ENCODE assay signal across 29 cellular contexts in genomic region chr19:4365791-4366665, GRCh38. TPM values are rescaled to one million over a fixed set of nuclear protein-coding genes. Genes with fewer than 3 reads are reported as not detected.
DNase-seq lines count a peak whose midpoint lies in the region; ATAC-seq, FAIRE-seq and TF ChIP-seq lines count a peak whose summit lies in the region.
"Had no signal": no experiment of that assay in that cellular context is flagged by ENCODE, and none has a peak within 500 bp of the region (broad histone marks: within the 10 kb centered on the region; RNA-seq: fewer than 3 reads in every experiment).

No MANE protein-coding gene starts in this region.

- WGBS in SK-N-SH (ENCODE audit: low lambda C conversion rate), result 95% methylated on average over 4 of the region's 19 CpGs
- 95% methylated on average over 15 of the region's 19 CpGs for WGBS in K562 (ENCODE audit: insufficient coverage, low coverage, missing lambda C conversion rate)

- no peaks in the 10 kb centered on the region for H3K9me1 ChIP-seq in K562 (ENCODE audit: control insufficient read depth, insufficient read depth, low read length)

- H3K9me3 ChIP-seq in SK-N-SH (no peaks in the 10 kb centered on the region), K562 (replicated peaks; ENCODE audit: control insufficient read depth, insufficient read depth, low read depth, low read length) (no peaks in the 10 kb centered on the region), neural cell (ENCODE audit: low read length) (no peaks in the 10 kb centered on the region)
- H3K9me3 ChIP-seq: esophagus squamous epithelium, left lung, prostate gland had no signal

- no peak for TF ChIP-seq CTCF in SK-N-SH (IDR thresholded peaks at IDR 0.05)
- no peak for TF ChIP-seq CTCF in K562 (IDR thresholded peaks at IDR 0.05 in 2 of 3, conservative IDR thresholded peaks at IDR 0.05 in 1 of 3; ENCODE audit: insufficient read depth in 2 of 3, low read depth in 1 of 3, low read length in 3 of 3)
- TF ChIP-seq CTCF in neural cell (IDR thresholded peaks at IDR 0.05; ENCODE audit: poor library complexity, severe bottlenecking), result no peak

- no peak for TF ChIP-seq EP300 in SK-N-SH (IDR thresholded peaks at IDR 0.05; ENCODE audit: borderline replicate concordance in 1 of 2, low read depth in 1 of 2, low read length in 1 of 2)
- no peak for TF ChIP-seq EP300 in K562 (IDR thresholded peaks at IDR 0.05; ENCODE audit: low read length)
- no peak for TF ChIP-seq EP300 in neural cell (conservative IDR thresholded peaks at IDR 0.05; ENCODE audit: poor library complexity, severe bottlenecking)

- intact Hi-C loops in K562 (cut with micrococcal nuclease), result no loop called here

- peaks cover 0 to 37% of the 10 kb centered on the region in 2 experiments for H3K36me3 ChIP-seq in SK-N-SH (replicated peaks in 1 of 2; ENCODE audit: control insufficient read depth in 1 of 2, insufficient read depth in 2 of 2, low read length in 1 of 2)
- H3K36me3 ChIP-seq in K562 (ENCODE audit: control insufficient read depth, insufficient read depth, low read length), result peaks cover 82% of the 10 kb centered on the region; the same call in 2 of the 3 replicates
- no peaks in the 10 kb centered on the region for H3K36me3 ChIP-seq in neural cell (ENCODE audit: insufficient read depth, low read length)
- H3K36me3 ChIP-seq: neural progenitor cell had no signal

- no TSS peak for BruUV-seq in K562 (replicated peaks; lab: Mats Ljungman, UMichigan)

- TF ChIP-seq RAD21 in SK-N-SH (IDR thresholded peaks at IDR 0.05; ENCODE audit: low read length), result no peak
- TF ChIP-seq RAD21 in K562 (CRISPR knock-in tag; conservative IDR thresholded peaks at IDR 0.05 in 1 of 2, IDR thresholded peaks at IDR 0.05 in 1 of 2), result no peak
- no peak for TF ChIP-seq RAD21 in neural cell (conservative IDR thresholded peaks at IDR 0.05)

- no peak for FAIRE-seq in K562 (lab: Jason Lieb, UNC)
- FAIRE-seq: bronchial epithelial cell, frontal cortex, G401.6 had no signal

- H4K20me1 ChIP-seq in SK-N-SH (ENCODE audit: insufficient read depth), result peaks cover 11% of the 10 kb centered on the region; the same call in 1 of the 2 replicates
- no peaks in the 10 kb centered on the region; the same call in 1 of the 2 replicates for H4K20me1 ChIP-seq in K562 (replicated peaks; ENCODE audit: control insufficient read depth, insufficient read depth, low read length)
- H4K20me1 ChIP-seq in neural cell (ENCODE audit: insufficient read depth), result no peaks in the 10 kb centered on the region

- ATAC-seq in SK-N-SH treated with all-trans-retinoic acid at 6 μM for 48 hours, result no peak
- ATAC-seq in K562, result no peak
- ATAC-seq in GM19324 (IDR thresholded peaks at IDR 0.05; ENCODE audit: low FRiP score, unreplicated experiment), result no peak
- ATAC-seq: left lung had no signal

- H3K9me2 ChIP-seq in SK-N-SH (no peaks in the 10 kb centered on the region), neural cell (ENCODE audit: insufficient read depth, low read length) (no peaks in the 10 kb centered on the region)

- CTCF ChIA-PET in SK-N-SH (lab: Yijun Ruan, JAX), result interaction anchor here (0.7 to 8.5 kb wide), 4 partner anchors 9 to 34 kb away, joined by 3 to 84 read pairs (median 10); partner anchors contain the start of gene SH3GL1
- CTCF ChIA-PET in K562 (lab: Yijun Ruan, JAX; ENCODE audit: low intra/inter-chr PET ratio), result interaction anchor here (1.0 kb wide), 1 partner anchor 12 kb away, joined by 3 read pairs; no protein-coding TSS in a partner anchor

- no peak for DNase-seq in SK-N-SH
- peak; percentile 0 for DNase-seq in G401 (ENCODE audit: low spot score)
- no peak for DNase-seq in K562 (ENCODE audit: extremely low read depth in 1 of 4, low spot score in 3 of 4)
- no peak for DNase-seq in caudate nucleus (lab: John Stamatoyannopoulos, UW)
- no peak for DNase-seq in NCI-H187 (lab: John Stamatoyannopoulos, UW)
- DNase-seq: activated CD4-positive, alpha-beta memory T cell treated with anti-CD3 and anti-CD28 coated beads for 36 hours; activated effector memory CD4-positive, alpha-beta T cell treated with anti-CD3 and anti-CD28 coated beads, Interleukin-2, amount 50 U/mL, for 16 hours; amniotic stem cell; cortex of kidney; esophagus squamous epithelium; GM23248; hippocampal formation; immature natural killer cell; Karpas-422; left lung; NCI-H1694; NCI-H526 treated with DMSO at 0.1 percent for 48 hours; stimulated activated CD8-positive, alpha-beta memory T cell treated with anti-CD3 and anti-CD28 coated beads, Interleukin-4, amount 100 ng/mL, for 48 hours; T1000; trophoblast cell had no signal

- H3K4me2 ChIP-seq in SK-N-SH, result no peak overlapping the region
- no peak overlapping the region for H3K4me2 ChIP-seq in K562 (ENCODE audit: insufficient read depth, low read length)
- no peak overlapping the region for H3K4me2 ChIP-seq in neural cell (ENCODE audit: low read length)
- H3K4me2 ChIP-seq: neural progenitor cell had no signal

- H3F3A ChIP-seq in SK-N-SH (replicated peaks; ENCODE audit: insufficient read depth) (peaks cover 3% of the 10 kb centered on the region), neural cell (ENCODE audit: insufficient read depth, low read length, poor library complexity, severe bottlenecking) (no peaks in the 10 kb centered on the region)

- H3K27me3 ChIP-seq in SK-N-SH (ENCODE audit: insufficient read depth) (no peaks in the 10 kb centered on the region), K562 (ENCODE audit: control insufficient read depth in 2 of 2, insufficient read depth in 2 of 2, low read length in 2 of 2) (no peaks in the 10 kb centered on the region), neural cell (ENCODE audit: insufficient read depth, low read depth, low read length) (no peaks in the 10 kb centered on the region)
- H3K27me3 ChIP-seq: esophagus squamous epithelium, left lung, neural progenitor cell had no signal

- in situ Hi-C loops in G401 (cut with HindIII; ENCODE audit: low sequenced_read_pairs) (no loop called here), K562 (cut with MboI) (no loop called here)

- H3K79me2 ChIP-seq in SK-N-SH (ENCODE audit: insufficient read depth) (peaks cover 38% of the 10 kb centered on the region), K562 (ENCODE audit: control insufficient read depth, insufficient read depth, low read length) (peaks cover 42% of the 10 kb centered on the region), neural cell (replicated peaks; ENCODE audit: insufficient read depth, low read length) (no peaks in the 10 kb centered on the region)

- H2AFZ ChIP-seq in SK-N-SH (ENCODE audit: low read depth) (no peak overlapping the region), K562 (ENCODE audit: low read depth, low read length) (no peak overlapping the region), neural cell (ENCODE audit: low read depth, low read length) (no peak overlapping the region)
- H2AFZ ChIP-seq: GM23248, neural progenitor cell had no signal

- no peak for TF ChIP-seq POLR2A in K562 (conservative IDR thresholded peaks at IDR 0.05)

- no peak overlapping the region for H3K4me3 ChIP-seq in SK-N-SH (ENCODE audit: low read depth in 2 of 2, low read length in 1 of 2)
- H3K4me3 ChIP-seq in K562, result no peak overlapping the region
- H3K4me3 ChIP-seq in neural cell (ENCODE audit: low read length), result no peak overlapping the region
- H3K4me3 ChIP-seq: esophagus squamous epithelium, GM23248, left lung, neural progenitor cell, prostate gland had no signal

- peak overlapping the region in 1 of 2 experiments; percentile 34; a peak in 1 of 4 replicates for H3K27ac ChIP-seq in SK-N-SH (ENCODE audit: low read depth in 2 of 2, low read length in 1 of 2)
- no peak overlapping the region for H3K27ac ChIP-seq in K562 (ENCODE audit: extremely low read depth, low read depth, low read length)
- H3K27ac ChIP-seq in neural cell (ENCODE audit: low read length), result no peak overlapping the region
- no peak overlapping the region for H3K27ac ChIP-seq in caudate nucleus (ENCODE audit: low read depth, low read length)
- H3K27ac ChIP-seq: 22Rv1, GM23248, neural progenitor cell, prostate gland had no signal

- peaks cover 7 to 13% of the 10 kb centered on the region in 2 experiments; a peak in 2 of 4 replicates for H3K4me1 ChIP-seq in SK-N-SH (ENCODE audit: control insufficient read depth in 1 of 2, insufficient read depth in 2 of 2, low read depth in 1 of 2, low read length in 1 of 2)
- peaks cover 24 to 84% of the 10 kb centered on the region in 2 experiments for H3K4me1 ChIP-seq in K562 (replicated peaks in 1 of 2; ENCODE audit: control insufficient read depth in 2 of 2, insufficient read depth in 2 of 2, low read length in 2 of 2)

- H3K9ac ChIP-seq in SK-N-SH (no peak overlapping the region), K562 (ENCODE audit: insufficient read depth in 1 of 2, low read depth in 2 of 2, low read length in 2 of 2) (peak overlapping the region in 1 of 2 experiments; percentile 70; a peak in 2 of 4 replicates), neural cell (ENCODE audit: low read length) (no peak overlapping the region)
- H3K9ac ChIP-seq: GM23248, neural progenitor cell had no signal

- POLR2A ChIA-PET in SK-N-SH (lab: Yijun Ruan, JAX) (no interaction called here), K562 (lab: Yijun Ruan, JAX) (interaction anchor here (0.7 to 3.6 kb wide), 6 partner anchors 9 to 22 kb away, joined by 3 to 18 read pairs (median 6); partner anchors contain the start of gene MPND)

RNA-seq across cellular contexts. Expression of gene MPND, which starts 22.7 kb away (rescaled TPM):
- polyA plus RNA-seq in SK-N-SH (2012; rRNA removed) (18.7 and 21.3 TPM in 2 replicates), K562 (2011; rRNA removed) (3.9 and 4.3 TPM in 2 replicates), K562 (2014; fragmentation: Illumina TruSeq; extraction: Trizol) (5.5 and 7.6 TPM in 2 replicates), K562 (2014; fragmentation: Nextera tagmentation; extraction: Ambion mirVana) (1 to 10 TPM in 1 of 2 experiments, under 1 TPM in 1; 0.25 to 1.3 TPM), K562 (2014; rRNA removed) (5.7 and 9.4 TPM in 2 replicates), neural cell (34.8 and 37.0 TPM in 2 replicates)
- polyA plus RNA-seq in SK-N-SH (2012; cell fraction: cytosol; rRNA removed), result 9.7 and 14.7 TPM in 2 replicates
- polyA plus RNA-seq in SK-N-SH (2012; cell fraction: nucleus; rRNA removed), result 23.4 and 26.0 TPM in 2 replicates
- total RNA-seq in G401 (2014; rRNA removed; shearing (Covaris generic)), result 29.5 and 51.3 TPM in 2 replicates
- 6.5 and 16.7 TPM in 2 replicates for total RNA-seq in K562 (2011; cell fraction: chromatin; rRNA removed; ENCODE audit: low replicate concordance)
- total RNA-seq in K562 (2011; cell fraction: nucleolus; rRNA removed), result 12.6 and 12.8 TPM in 2 replicates
- 6.2 and 6.5 TPM in 2 replicates for total RNA-seq in K562 (2011; cell fraction: nucleoplasm; rRNA removed)
- total RNA-seq in K562 (2014; rRNA removed) (3.6 and 5.7 TPM in 2 replicates), K562 (2014; rRNA removed; fragmentation: Illumina TruSeq; extraction: Trizol) (1.5 and 1.9 TPM in 2 replicates), K562 (2015; rRNA removed; fragmentation: Illumina TruSeq; extraction: Trizol) (7.8 and 8.0 TPM in 2 replicates), K562 (2021) (14.0 and 16.2 TPM in 2 replicates)
- polyA plus RNA-seq in K562 (2011; cell fraction: cytosol; rRNA removed), result 4.7 and 8.9 TPM in 2 replicates
- polyA plus RNA-seq in K562 (2011; cell fraction: nucleus; rRNA removed), result 4.8 and 7.2 TPM in 2 replicates
- 13.5 and 16.5 TPM in 2 replicates for polyA plus RNA-seq in K562 (2012)
- 1.3 and 1.9 TPM in 2 replicates for polyA minus RNA-seq in K562 (2011; rRNA and poly(A)+ RNA removed)
- 8.7 and 9.4 TPM in 2 replicates for polyA minus RNA-seq in K562 (2011; cell fraction: cytosol; rRNA and poly(A)+ RNA removed)
- polyA minus RNA-seq in K562 (2011; cell fraction: nucleus; rRNA and poly(A)+ RNA removed), result 3.2 and 4.0 TPM in 2 replicates
- polyA minus RNA-seq in neural cell, result 27.0 and 34.8 TPM in 2 replicates

RNA-seq across cellular contexts. Expression of gene STAP2, which starts 27.4 kb away (rescaled TPM):
- polyA plus RNA-seq in SK-N-SH (2012; rRNA removed) (6.0 and 7.6 TPM in 2 replicates), K562 (2011; rRNA removed) (4.3 and 4.7 TPM in 2 replicates), K562 (2014; fragmentation: Illumina TruSeq; extraction: Trizol) (5.3 and 5.4 TPM in 2 replicates), K562 (2014; fragmentation: Nextera tagmentation; extraction: Ambion mirVana) (1 to 10 TPM; 1.2 to 3.6 TPM), K562 (2014; rRNA removed) (5.8 and 9.8 TPM in 2 replicates), neural cell (0.16 and 0.62 TPM in 2 replicates)
- 2.8 and 2.9 TPM in 2 replicates for polyA plus RNA-seq in SK-N-SH (2012; cell fraction: cytosol; rRNA removed)
- polyA plus RNA-seq in SK-N-SH (2012; cell fraction: nucleus; rRNA removed), result 5.6 and 6.1 TPM in 2 replicates
- 26.0 and 29.8 TPM in 2 replicates for total RNA-seq in G401 (2014; rRNA removed; shearing (Covaris generic))
- 2.7 and 6.6 TPM in 2 replicates for total RNA-seq in K562 (2011; cell fraction: chromatin; rRNA removed; ENCODE audit: low replicate concordance)
- 8.7 and 10.8 TPM in 2 replicates for total RNA-seq in K562 (2011; cell fraction: nucleolus; rRNA removed)
- 4.0 and 6.0 TPM in 2 replicates for total RNA-seq in K562 (2011; cell fraction: nucleoplasm; rRNA removed)
- total RNA-seq in K562 (2014; rRNA removed) (4.3 and 7.8 TPM in 2 replicates), K562 (2014; rRNA removed; fragmentation: Illumina TruSeq; extraction: Trizol) (2.3 and 3.9 TPM in 2 replicates), K562 (2015; rRNA removed; fragmentation: Illumina TruSeq; extraction: Trizol) (3.5 and 4.5 TPM in 2 replicates), K562 (2021) (5.7 and 8.2 TPM in 2 replicates)
- 5.4 and 13.5 TPM in 2 replicates for polyA plus RNA-seq in K562 (2011; cell fraction: cytosol; rRNA removed)
- 5.6 and 10.5 TPM in 2 replicates for polyA plus RNA-seq in K562 (2011; cell fraction: nucleus; rRNA removed)
- polyA plus RNA-seq in K562 (2012), result 1.4 and 4.8 TPM in 2 replicates
- 1.2 and 3.1 TPM in 2 replicates for polyA minus RNA-seq in K562 (2011; rRNA and poly(A)+ RNA removed)
- polyA minus RNA-seq in K562 (2011; cell fraction: cytosol; rRNA and poly(A)+ RNA removed), result 2.0 and 2.6 TPM in 2 replicates
- 1.1 and 3.2 TPM in 2 replicates for polyA minus RNA-seq in K562 (2011; cell fraction: nucleus; rRNA and poly(A)+ RNA removed)
- polyA minus RNA-seq in neural cell, result 0.49 TPM in 1 of 2 replicates, not detected in the other

RNA-seq across cellular contexts. Expression of gene SH3GL1, which starts 34.3 kb away (rescaled TPM):
- polyA plus RNA-seq in SK-N-SH (2012; rRNA removed) (62.5 and 82.8 TPM in 2 replicates), K562 (2011; rRNA removed) (25.7 and 44.0 TPM in 2 replicates), K562 (2014; fragmentation: Illumina TruSeq; extraction: Trizol) (25.5 and 57.0 TPM in 2 replicates), K562 (2014; fragmentation: Nextera tagmentation; extraction: Ambion mirVana) (1 to 10 TPM; 1.7 to 2.1 TPM), K562 (2014; rRNA removed) (58.5 and 64.7 TPM in 2 replicates), neural cell (25.2 and 28.6 TPM in 2 replicates)
- polyA plus RNA-seq in SK-N-SH (2012; cell fraction: cytosol; rRNA removed), result 34.7 and 53.5 TPM in 2 replicates
- polyA plus RNA-seq in SK-N-SH (2012; cell fraction: nucleus; rRNA removed), result 48.5 and 52.9 TPM in 2 replicates
- 95.8 and 109 TPM in 2 replicates for total RNA-seq in G401 (2014; rRNA removed; shearing (Covaris generic))
- 74.6 and 119 TPM in 2 replicates for total RNA-seq in K562 (2011; cell fraction: chromatin; rRNA removed; ENCODE audit: low replicate concordance)
- total RNA-seq in K562 (2011; cell fraction: nucleolus; rRNA removed), result 59.7 and 60.0 TPM in 2 replicates
- total RNA-seq in K562 (2011; cell fraction: nucleoplasm; rRNA removed), result 58.7 and 78.3 TPM in 2 replicates
- total RNA-seq in K562 (2014; rRNA removed) (48.0 and 60.1 TPM in 2 replicates), K562 (2014; rRNA removed; fragmentation: Illumina TruSeq; extraction: Trizol) (6.1 and 9.4 TPM in 2 replicates), K562 (2015; rRNA removed; fragmentation: Illumina TruSeq; extraction: Trizol) (28.6 and 29.1 TPM in 2 replicates), K562 (2021) (72.0 and 75.3 TPM in 2 replicates)
- polyA plus RNA-seq in K562 (2011; cell fraction: cytosol; rRNA removed), result 41.8 and 96.4 TPM in 2 replicates
- polyA plus RNA-seq in K562 (2011; cell fraction: nucleus; rRNA removed), result 68.2 and 94.2 TPM in 2 replicates
- 51.2 and 58.7 TPM in 2 replicates for polyA plus RNA-seq in K562 (2012)
- polyA minus RNA-seq in K562 (2011; rRNA and poly(A)+ RNA removed), result 8.2 and 13.7 TPM in 2 replicates
- 31.3 and 36.5 TPM in 2 replicates for polyA minus RNA-seq in K562 (2011; cell fraction: cytosol; rRNA and poly(A)+ RNA removed)
- polyA minus RNA-seq in K562 (2011; cell fraction: nucleus; rRNA and poly(A)+ RNA removed), result 17.4 and 22.5 TPM in 2 replicates
- polyA minus RNA-seq in neural cell, result 30.8 and 33.1 TPM in 2 replicates

RNA-seq across cellular contexts. Expression of gene CHAF1A, which starts 36.4 kb away (rescaled TPM):
- polyA plus RNA-seq in SK-N-SH (2012; rRNA removed) (13.2 and 18.0 TPM in 2 replicates), K562 (2011; rRNA removed) (32.0 and 35.3 TPM in 2 replicates), K562 (2014; fragmentation: Illumina TruSeq; extraction: Trizol) (45.2 and 59.3 TPM in 2 replicates), K562 (2014; fragmentation: Nextera tagmentation; extraction: Ambion mirVana) (1 to 10 TPM; 1.6 to 2.1 TPM), K562 (2014; rRNA removed) (65.4 and 73.4 TPM in 2 replicates), neural cell (3.1 and 9.4 TPM in 2 replicates)
- 12.9 and 15.0 TPM in 2 replicates for polyA plus RNA-seq in SK-N-SH (2012; cell fraction: cytosol; rRNA removed)
- 23.9 and 29.4 TPM in 2 replicates for polyA plus RNA-seq in SK-N-SH (2012; cell fraction: nucleus; rRNA removed)
- total RNA-seq in G401 (2014; rRNA removed; shearing (Covaris generic)), result 39.4 and 46.0 TPM in 2 replicates
- 122 and 169 TPM in 2 replicates for total RNA-seq in K562 (2011; cell fraction: chromatin; rRNA removed; ENCODE audit: low replicate concordance)
- 101 and 121 TPM in 2 replicates for total RNA-seq in K562 (2011; cell fraction: nucleolus; rRNA removed)
- total RNA-seq in K562 (2011; cell fraction: nucleoplasm; rRNA removed), result 83.4 and 88.4 TPM in 2 replicates
- total RNA-seq in K562 (2014; rRNA removed) (61.1 and 78.3 TPM in 2 replicates), K562 (2014; rRNA removed; fragmentation: Illumina TruSeq; extraction: Trizol) (32.5 and 42.6 TPM in 2 replicates), K562 (2015; rRNA removed; fragmentation: Illumina TruSeq; extraction: Trizol) (51.4 and 51.8 TPM in 2 replicates), K562 (2021) (78.6 and 86.9 TPM in 2 replicates)
- 33.8 and 95.9 TPM in 2 replicates for polyA plus RNA-seq in K562 (2011; cell fraction: cytosol; rRNA removed)
- 46.7 and 100 TPM in 2 replicates for polyA plus RNA-seq in K562 (2011; cell fraction: nucleus; rRNA removed)
- polyA plus RNA-seq in K562 (2012), result 65.6 and 65.8 TPM in 2 replicates
- 33.8 and 38.5 TPM in 2 replicates for polyA minus RNA-seq in K562 (2011; rRNA and poly(A)+ RNA removed)
- 43.1 and 61.4 TPM in 2 replicates for polyA minus RNA-seq in K562 (2011; cell fraction: cytosol; rRNA and poly(A)+ RNA removed)
- 35.1 and 42.1 TPM in 2 replicates for polyA minus RNA-seq in K562 (2011; cell fraction: nucleus; rRNA and poly(A)+ RNA removed)
- 7.5 and 11.4 TPM in 2 replicates for polyA minus RNA-seq in neural cell

Comparison
In these comparisons a context has a peak if more than half of its experiments do, and no peak if none do; other contexts are left out.
1. Of the 27 proteins assayed by ChIP-seq in both K562 and SK-N-SH: peak only in K562: none; only in SK-N-SH: POLR2AphosphoS5; in both: none; in neither: 26.